In genomic region chr1:3893190-3893589, GRCh38 we compare ENCODE assay signal across 23 cellular contexts.
"Had no signal": no experiment of that assay in that cellular context is flagged by ENCODE, and none has a peak within 500 bp of the region (broad histone marks: within the 10 kb centered on the region; RNA-seq: fewer than 3 reads in every experiment).

No MANE protein-coding gene starts in this region.

- H3K4me1 ChIP-seq: pancreas, testis had no signal

- H3K4me1 Mint-ChIP-seq: endodermal cell had no signal

- H3K9me3 ChIP-seq: pancreas, testis had no signal

- DNase-seq: activated CD4-positive, alpha-beta memory T cell treated with anti-CD3 and anti-CD28 coated beads, Interleukin-2, amount 10 ng/mL, durations not matched to agents 7 days and 5 days; activated CD4-positive, alpha-beta T cell treated with anti-CD3 and anti-CD28 coated beads, Interleukin-2, amount 10 ng/mL, durations not matched to agents 24 days and 14 days; activated effector memory CD4-positive, alpha-beta T cell treated with Interleukin-2 at 50 U/mL for 16 hours; activated naive CD4-positive, alpha-beta T cell treated with anti-CD3 and anti-CD28 coated beads for 36 hours; activated naive CD8-positive, alpha-beta T cell treated with anti-CD3 and anti-CD28 coated beads, Interleukin-2, amount 10 ng/mL, durations not matched to agents 7 days and 5 days; activated T-cell treated with anti-CD3 and anti-CD28 coated beads, Interleukin-2, amount 50 U/mL, for 72 hours; amniotic stem cell; cerebellar nuclear complex; endodermal cell; kidney glomerular epithelial cell; midbrain; nephron progenitor cell; stimulated activated CD4-positive, alpha-beta T cell treated with anti-CD3 and anti-CD28 coated beads, Interleukin-12 subunit alpha, Interleukin-12 subunit beta, amount 100 ng/mL, for 4 hours; stimulated activated CD4-positive, alpha-beta T cell treated with anti-CD3 and anti-CD28 coated beads, Interleukin-1b, Interleukin-23, amount 100 ng/mL, for 48 hours; trophoblast cell had no signal

- H3K4me3 ChIP-seq: coronary artery, hepatocyte, left lung, pancreas, testis had no signal

- H3K27me3 ChIP-seq: hepatocyte, left lung, pancreas, testis had no signal

- H2AFZ ChIP-seq: hepatocyte had no signal

- H3K27ac ChIP-seq: coronary artery, epithelial cell of prostate, hepatocyte, left lung, pancreas, testis had no signal

- ATAC-seq: activated CD4-positive, CD25-positive, alpha-beta regulatory T cell treated with anti-CD3 and anti-CD28 coated beads, Interleukin-2, amount 50 U/mL, for 24 hours; activated T-cell treated with anti-CD3 and anti-CD28 coated beads, Interleukin-2, amount 50 U/mL, for 72 hours; stimulated activated effector memory CD8-positive, alpha-beta T cell treated with anti-CD3 and anti-CD28 coated beads, Interleukin-12 subunit alpha, Interleukin-12 subunit beta, amount 100 ng/mL, for 72 hours had no signal

- H3K4me2 ChIP-seq: hepatocyte had no signal

- H3K27ac Mint-ChIP-seq: activated CD4-positive, alpha-beta memory T cell treated with anti-CD3 and anti-CD28 coated beads, Interleukin-2, amount 10 ng/mL, durations not matched to agents 7 days and 5 days; activated naive CD4-positive, alpha-beta T cell treated with anti-CD3 and anti-CD28 coated beads for 36 hours; activated naive CD8-positive, alpha-beta T cell treated with anti-CD3 and anti-CD28 coated beads, Interleukin-2, amount 10 ng/mL, durations not matched to agents 7 days and 5 days; activated T-cell treated with anti-CD3 and anti-CD28 coated beads, Interleukin-2, amount 50 U/mL, for 72 hours; endodermal cell had no signal

- H3K27me3 Mint-ChIP-seq: activated CD4-positive, alpha-beta memory T cell treated with anti-CD3 and anti-CD28 coated beads, Interleukin-2, amount 10 ng/mL, durations not matched to agents 7 days and 5 days; activated CD4-positive, alpha-beta T cell treated with anti-CD3 and anti-CD28 coated beads, Interleukin-2, amount 10 ng/mL, durations not matched to agents 24 days and 14 days; activated naive CD8-positive, alpha-beta T cell treated with anti-CD3 and anti-CD28 coated beads, Interleukin-2, amount 10 ng/mL, durations not matched to agents 7 days and 5 days had no signal

- H3K4me3 Mint-ChIP-seq: activated CD4-positive, alpha-beta memory T cell treated with anti-CD3 and anti-CD28 coated beads, Interleukin-2, amount 10 ng/mL, durations not matched to agents 7 days and 5 days; activated CD4-positive, alpha-beta T cell treated with anti-CD3 and anti-CD28 coated beads, Interleukin-2, amount 10 ng/mL, durations not matched to agents 24 days and 14 days; activated naive CD4-positive, alpha-beta T cell treated with anti-CD3 and anti-CD28 coated beads for 36 hours; activated T-cell treated with anti-CD3 and anti-CD28 coated beads, Interleukin-2, amount 50 U/mL, for 72 hours; endodermal cell; nephron progenitor cell; stimulated activated effector memory CD8-positive, alpha-beta T cell treated with anti-CD3 and anti-CD28 coated beads, Interleukin-12 subunit alpha, Interleukin-12 subunit beta, amount 100 ng/mL, for 72 hours had no signal
